In genomic region chr11:62081378-62082291, GRCh38 we compare ENCODE assay signal across 8 cellular contexts. TPM values are rescaled to one million over a fixed set of nuclear protein-coding genes. Genes with fewer than 3 reads are reported as not detected.
DNase-seq lines count a peak whose midpoint lies in the region; ATAC-seq lines count a peak whose summit lies in the region.

No MANE protein-coding gene starts in this region.

- peaks cover 5 to 8% (median 7%) of the 10 kb centered on the region in 4 donors for H3K4me1 Mint-ChIP-seq in naive thymus-derived CD8-positive, alpha-beta T cell
- H3K4me1 Mint-ChIP-seq in stimulated activated effector memory CD8-positive, alpha-beta T cell treated with anti-CD3 and anti-CD28 coated beads, Interleukin-12 subunit alpha, Interleukin-12 subunit beta, amount 100 ng/mL, for 72 hours, result peaks cover 6% of the 10 kb centered on the region

- H3K27ac Mint-ChIP-seq in naive thymus-derived CD8-positive, alpha-beta T cell, result peak overlapping the region in 9 of 10 donors; percentile 11 to 93 (median 83)
- no peak overlapping the region for H3K27ac Mint-ChIP-seq in stimulated activated effector memory CD8-positive, alpha-beta T cell treated with anti-CD3 and anti-CD28 coated beads, Interleukin-12 subunit alpha, Interleukin-12 subunit beta, amount 100 ng/mL, for 72 hours

- no peaks in the 10 kb centered on the region for H3K9me3 Mint-ChIP-seq in naive thymus-derived CD8-positive, alpha-beta T cell
- no peaks in the 10 kb centered on the region for H3K9me3 Mint-ChIP-seq in stimulated activated effector memory CD8-positive, alpha-beta T cell treated with anti-CD3 and anti-CD28 coated beads, Interleukin-12 subunit alpha, Interleukin-12 subunit beta, amount 100 ng/mL, for 72 hours

- peaks cover 0 to 2% (median 0%) of the 10 kb centered on the region in 5 donors for H3K27me3 Mint-ChIP-seq in naive thymus-derived CD8-positive, alpha-beta T cell

- peak overlapping the region in 9 of 10 donors; percentile 1 to 68 (median 40) for H3K4me3 Mint-ChIP-seq in naive thymus-derived CD8-positive, alpha-beta T cell
- no peak overlapping the region for H3K4me3 Mint-ChIP-seq in stimulated activated effector memory CD8-positive, alpha-beta T cell treated with anti-CD3 and anti-CD28 coated beads, Interleukin-12 subunit alpha, Interleukin-12 subunit beta, amount 100 ng/mL, for 72 hours

- peak; percentile 63 for DNase-seq in COLO829 (ENCODE audit: low spot score)
- peak; percentile 56 for DNase-seq in KG1 (lab: John Stamatoyannopoulos, UW)
- peak; percentile 82 for DNase-seq in OCI-M1 (lab: John Stamatoyannopoulos, UW)
- peak; percentile 79 for DNase-seq in activated T-cell treated with anti-CD3 and anti-CD28 coated beads for 4 hours
- DNase-seq in naive thymus-derived CD8-positive, alpha-beta T cell, result peak; percentile 63 to 87 (median 78)
- peak; percentile 76 to 88 for DNase-seq in stimulated activated effector memory CD8-positive, alpha-beta T cell treated with anti-CD3 and anti-CD28 coated beads, Interleukin-12 subunit alpha, Interleukin-12 subunit beta, amount 100 ng/mL, for 72 hours (ENCODE audit: low spot score in 2 of 2)

- POLR2A ChIA-PET in naive thymus-derived CD8-positive, alpha-beta T cell (lab: Charles Lee), result interaction anchor here (0.7 to 3.1 kb wide), 5 partner anchors 8 to 183 kb away, joined by 3 to 32 read pairs (median 3); partner anchors contain the start of gene FTH1

- H3K36me3 Mint-ChIP-seq in naive thymus-derived CD8-positive, alpha-beta T cell, result no peaks in the 10 kb centered on the region
- no peaks in the 10 kb centered on the region for H3K36me3 Mint-ChIP-seq in stimulated activated effector memory CD8-positive, alpha-beta T cell treated with anti-CD3 and anti-CD28 coated beads, Interleukin-12 subunit alpha, Interleukin-12 subunit beta, amount 100 ng/mL, for 72 hours

- peak; percentile 91 for ATAC-seq in esophagus mucosa
- peak; percentile 84 to 85 for ATAC-seq in naive thymus-derived CD8-positive, alpha-beta T cell
- ATAC-seq in stimulated activated effector memory CD8-positive, alpha-beta T cell treated with anti-CD3 and anti-CD28 coated beads, Interleukin-12 subunit alpha, Interleukin-12 subunit beta, amount 100 ng/mL, for 72 hours, result peak; percentile 88
- no peak for ATAC-seq in GM21723 (IDR thresholded peaks at IDR 0.05; ENCODE audit: unreplicated experiment)

RNA-seq across cellular contexts. Expression of gene INCENP, which starts 42.2 kb away (rescaled TPM):
- total RNA-seq in esophagus mucosa, result 52.8 TPM
- total RNA-seq in naive thymus-derived CD8-positive, alpha-beta T cell, result 10 to 100 TPM; 27.9 to 28.2 TPM
- polyA plus RNA-seq in naive thymus-derived CD8-positive, alpha-beta T cell, result 1 to 10 TPM in 2 of 3 donors, under 1 TPM in 1; 0.73 to 1.8 (median 1.3) TPM
